Comparison of ENCODE assay signal across 8 cellular contexts in genomic region chr15:34341922-34342736, GRCh38. TPM values are rescaled to one million over a fixed set of nuclear protein-coding genes. Genes with fewer than 3 reads are reported as not detected.
DNase-seq lines count a peak whose midpoint lies in the region; ATAC-seq and TF ChIP-seq lines count a peak whose summit lies in the region.

No MANE protein-coding gene starts in this region.

- POLR2A ChIA-PET in BJ (lab: Charles Lee), result no interaction called here
- POLR2A ChIA-PET in naive thymus-derived CD8-positive, alpha-beta T cell (lab: Charles Lee), result interaction anchor here (0.7 to 1.9 kb wide), 14 partner anchors 10 to 646 kb away, joined by 3 to 48 read pairs (median 4); partner anchors contain the start of genes EMC4, EMC7, KATNBL1 and LPCAT4

- CTCF ChIA-PET in BJ (lab: Yijun Ruan, JAX), result interaction anchor here (0.6 to 4.2 kb wide), 15 partner anchors 9 to 232 kb away, joined by 3 to 27 read pairs (median 5); partner anchors contain the start of genes KATNBL1 and LPCAT4

- H3K36me3 Mint-ChIP-seq in naive thymus-derived CD8-positive, alpha-beta T cell, result peaks cover 5 to 27% (median 7%) of the 10 kb centered on the region in 3 donors
- peaks cover 23% of the 10 kb centered on the region for H3K36me3 Mint-ChIP-seq in activated T-cell treated with anti-CD3 and anti-CD28 coated beads, Interleukin-2, amount 50 U/mL, for 4 hours (ENCODE audit: insufficient read depth)

- in situ Hi-C loops in KBM-7 (cut with MboI; ENCODE audit: low pct_unique_long_range_greater_than_20kb, low sequenced_read_pairs), result no loop called here

- no peaks in the 10 kb centered on the region; the same call in 1 of the 2 replicates for H3K27me3 ChIP-seq in BJ (ENCODE audit: control insufficient read depth, insufficient read depth, low read length)

- peaks cover 6 to 32% (median 28%) of the 10 kb centered on the region in 4 donors for H3K4me1 Mint-ChIP-seq in naive thymus-derived CD8-positive, alpha-beta T cell
- H3K4me1 Mint-ChIP-seq in activated T-cell treated with anti-CD3 and anti-CD28 coated beads, Interleukin-2, amount 50 U/mL, for 4 hours (ENCODE audit: low read depth), result peaks cover 20% of the 10 kb centered on the region

- H3K9me3 Mint-ChIP-seq in naive thymus-derived CD8-positive, alpha-beta T cell, result no peaks in the 10 kb centered on the region
- H3K9me3 Mint-ChIP-seq in activated T-cell treated with anti-CD3 and anti-CD28 coated beads, Interleukin-2, amount 50 U/mL, for 4 hours, result no peaks in the 10 kb centered on the region

- no peak for TF ChIP-seq CTCF in BJ (IDR thresholded peaks at IDR 0.05; ENCODE audit: insufficient read depth, low read depth, low read length)

- H3K36me3 ChIP-seq in BJ (ENCODE audit: control insufficient read depth, insufficient read depth, low read length), result peaks cover 3% of the 10 kb centered on the region

- H3K4me3 Mint-ChIP-seq in naive thymus-derived CD8-positive, alpha-beta T cell, result no peak overlapping the region
- H3K4me3 Mint-ChIP-seq in activated T-cell treated with anti-CD3 and anti-CD28 coated beads, Interleukin-2, amount 50 U/mL, for 4 hours, result no peak overlapping the region

- ATAC-seq in naive thymus-derived CD8-positive, alpha-beta T cell, result no peak
- no peak for ATAC-seq in activated T-cell treated with anti-CD3 and anti-CD28 coated beads, Interleukin-2, amount 50 U/mL, for 4 hours

- no peaks in the 10 kb centered on the region for H3K27me3 Mint-ChIP-seq in naive thymus-derived CD8-positive, alpha-beta T cell
- H3K27me3 Mint-ChIP-seq in activated T-cell treated with anti-CD3 and anti-CD28 coated beads, Interleukin-2, amount 50 U/mL, for 4 hours (ENCODE audit: low read depth), result no peaks in the 10 kb centered on the region

- DNase-seq in BJ (ENCODE audit: low read depth) (no peak), KBM-7 (peak; percentile 36), dermis blood vessel endothelial cell (peak; percentile 18), GOT3 (lab: John Stamatoyannopoulos, UW) (no peak), NCI-H1930 (lab: John Stamatoyannopoulos, UW) (no peak)
- peak in 3 of 10 donors; percentile 2 to 29 (median 24) for DNase-seq in naive thymus-derived CD8-positive, alpha-beta T cell
- no peak for DNase-seq in activated T-cell treated with anti-CD3 and anti-CD28 coated beads, Interleukin-2, amount 50 U/mL, for 4 hours
- DNase-seq in stimulated activated naive CD4-positive, alpha-beta T cell treated with Interleukin-2 at 50 U/mL for 16 hours (lab: John Stamatoyannopoulos, UW), result no peak

- peak overlapping the region; percentile 76 for H3K4me3 ChIP-seq in BJ (ENCODE audit: low read depth, low read length)

- H3K27ac Mint-ChIP-seq in naive thymus-derived CD8-positive, alpha-beta T cell, result peak overlapping the region in 8 of 10 donors; percentile 12 to 90 (median 84)

RNA-seq across cellular contexts. Expression of gene NOP10, which starts 0.8 kb away (rescaled TPM):
- 345 and 352 TPM in 2 replicates for polyA plus RNA-seq in BJ (2011; rRNA removed)
- 65.0 and 137 TPM in 2 replicates for polyA minus RNA-seq in BJ (2011; rRNA and poly(A)+ RNA removed)
- total RNA-seq in dermis blood vessel endothelial cell, result 181 and 222 TPM in 2 replicates
- 10 to 100 TPM; 61.7 to 64.4 TPM for total RNA-seq in naive thymus-derived CD8-positive, alpha-beta T cell
- 100 to 1,000 TPM; 239 to 320 (median 257) TPM for polyA plus RNA-seq in naive thymus-derived CD8-positive, alpha-beta T cell
- 100 to 1,000 TPM; 295 to 327 (median 327) TPM for total RNA-seq in activated T-cell treated with anti-CD3 and anti-CD28 coated beads, Interleukin-2, amount 50 U/mL, for 4 hours

RNA-seq across cellular contexts. Expression of gene NUTM1, which starts 1.0 kb away (rescaled TPM):
- not detected in 2 replicates for polyA plus RNA-seq in BJ (2011; rRNA removed)
- polyA minus RNA-seq in BJ (2011; rRNA and poly(A)+ RNA removed), result not detected in 2 replicates
- not detected in 2 replicates for total RNA-seq in dermis blood vessel endothelial cell
- not detected for total RNA-seq in naive thymus-derived CD8-positive, alpha-beta T cell
- polyA plus RNA-seq in naive thymus-derived CD8-positive, alpha-beta T cell, result not detected
- total RNA-seq in activated T-cell treated with anti-CD3 and anti-CD28 coated beads, Interleukin-2, amount 50 U/mL, for 4 hours, result not detected

RNA-seq across cellular contexts. Expression of gene SLC12A6, which starts 4.5 kb away (rescaled TPM):
- polyA plus RNA-seq in BJ (2011; rRNA removed), result 20.2 and 21.1 TPM in 2 replicates
- 25.9 and 27.0 TPM in 2 replicates for polyA minus RNA-seq in BJ (2011; rRNA and poly(A)+ RNA removed)
- total RNA-seq in dermis blood vessel endothelial cell, result 23.8 and 42.8 TPM in 2 replicates
- 100 to 1,000 TPM; 130 to 138 TPM for total RNA-seq in naive thymus-derived CD8-positive, alpha-beta T cell
- polyA plus RNA-seq in naive thymus-derived CD8-positive, alpha-beta T cell, result 10 to 100 TPM in 1 of 3 donors, 1 to 10 TPM in 2; 4.0 to 13.3 (median 7.3) TPM
- total RNA-seq in activated T-cell treated with anti-CD3 and anti-CD28 coated beads, Interleukin-2, amount 50 U/mL, for 4 hours, result 10 to 100 TPM; 15.3 to 23.5 (median 22.8) TPM

RNA-seq across cellular contexts. Expression of gene LPCAT4, which starts 24.9 kb away (rescaled TPM):
- 29.5 and 45.3 TPM in 2 replicates for polyA plus RNA-seq in BJ (2011; rRNA removed)
- polyA minus RNA-seq in BJ (2011; rRNA and poly(A)+ RNA removed), result 16.7 and 20.2 TPM in 2 replicates
- 8.5 and 9.5 TPM in 2 replicates for total RNA-seq in dermis blood vessel endothelial cell
- total RNA-seq in naive thymus-derived CD8-positive, alpha-beta T cell, result 10 to 100 TPM; 63.9 to 66.3 TPM
- 10 to 100 TPM in 1 of 3 donors, 1 to 10 TPM in 2; 5.3 to 10.4 (median 8.2) TPM for polyA plus RNA-seq in naive thymus-derived CD8-positive, alpha-beta T cell
- 10 to 100 TPM; 28.7 to 38.8 (median 31.1) TPM for total RNA-seq in activated T-cell treated with anti-CD3 and anti-CD28 coated beads, Interleukin-2, amount 50 U/mL, for 4 hours

Comparison
In these comparisons a context has a peak if more than half of its experiments do, and no peak if none do; other contexts are left out.
1. DNase-seq: peak in KBM-7 (single experiment) and dermis blood vessel endothelial cell (single experiment); none in BJ (single experiment), GOT3 (single experiment), activated T-cell treated with anti-CD3 and anti-CD28 coated beads, Interleukin-2, amount 50 U/mL, for 4 hours (single experiment), stimulated activated naive CD4-positive, alpha-beta T cell treated with Interleukin-2 at 50 U/mL for 16 hours (single experiment) and NCI-H1930 (0 of 2).